12 cellular contexts compared by ENCODE assay signal in the genomic region with DNA sequence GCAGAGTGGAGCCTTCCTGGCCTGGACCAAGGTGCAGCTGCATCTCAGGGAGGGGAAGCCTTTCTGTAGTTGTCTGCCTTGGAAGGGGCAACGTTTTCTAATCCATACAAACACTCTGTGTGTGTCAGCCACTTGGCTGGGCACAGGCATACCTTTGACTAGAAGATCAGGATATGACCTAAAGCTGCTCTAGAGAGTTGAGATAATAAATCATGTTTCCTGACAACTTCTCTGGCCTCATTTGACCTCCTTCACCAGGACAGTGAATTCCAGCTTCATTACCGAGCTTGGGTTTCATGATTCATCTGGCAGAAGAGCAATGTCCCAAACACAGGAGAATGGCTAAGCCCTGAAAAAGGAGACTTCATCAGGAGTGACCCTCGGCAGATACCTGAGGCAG.
A peak's percentile ranks its signal among the peaks of the same experiment; 100 is the strongest.
DNase-seq lines count a peak whose midpoint lies in the region; ATAC-seq and TF ChIP-seq lines count a peak whose summit lies in the region.
"Had no signal": no experiment of that assay in that cellular context is flagged by ENCODE, and none has a peak within 500 bp of the region (broad histone marks: within the 10 kb centered on the region; RNA-seq: fewer than 3 reads in every experiment).

No MANE protein-coding gene starts in this region.

- no peak for TF ChIP-seq EP300 in esophagus muscularis mucosa (IDR thresholded peaks at IDR 0.05)

- H3K4me1 ChIP-seq in esophagus muscularis mucosa, result peaks cover 6 to 15% (median 12%) of the 10 kb centered on the region in 4 donors
- H3K4me1 ChIP-seq in psoas muscle, result peaks cover 6% of the 10 kb centered on the region

- CTCF ChIA-PET in RWPE1 (lab: Yijun Ruan, JAX), result no interaction called here

- WGBS in esophagus muscularis mucosa, result 16% methylated on average over 3 of the region's 3 CpGs
- 2 to 9% (median 6%) methylated on average over 3 of the region's 3 CpGs for WGBS in psoas muscle, 3 donors

- TF ChIP-seq POLR2A in esophagus muscularis mucosa (IDR thresholded peaks at IDR 0.05; ENCODE audit: low read depth), result no peak

- intact Hi-C loops in esophagus muscularis mucosa (cut with DNase I) (no loop called here), psoas muscle (cut with DNase I) (no loop called here)

- H3K36me3 ChIP-seq in esophagus muscularis mucosa (no peaks in the 10 kb centered on the region), psoas muscle (ENCODE audit: insufficient read depth in 1 of 2, low read depth in 1 of 2) (no peaks in the 10 kb centered on the region)

- no peak for TF ChIP-seq CTCF in RWPE1 (conservative IDR thresholded peaks at IDR 0.05; ENCODE audit: low read depth)
- no peak for TF ChIP-seq CTCF in esophagus muscularis mucosa (IDR thresholded peaks at IDR 0.05)
- TF ChIP-seq CTCF in psoas muscle (IDR thresholded peaks at IDR 0.05), result no peak

- no peaks in the 10 kb centered on the region for H3K27me3 ChIP-seq in esophagus muscularis mucosa
- H3K27me3 ChIP-seq in psoas muscle (ENCODE audit: insufficient read depth in 3 of 3, low read length in 2 of 3), result no peaks in the 10 kb centered on the region

- no peaks in the 10 kb centered on the region for H3K9me3 ChIP-seq in esophagus muscularis mucosa
- H3K9me3 ChIP-seq in psoas muscle, result no peaks in the 10 kb centered on the region

- H3K4me3 ChIP-seq in esophagus muscularis mucosa (no peak overlapping the region), psoas muscle (no peak overlapping the region)

- POLR2A ChIA-PET in RWPE1 (lab: Yijun Ruan, JAX; ENCODE audit: low non-redundant PET), result no interaction called here

- DNase-seq in GM03348 (ENCODE audit: low spot score) (peak; percentile 76), RWPE1 (ENCODE audit: low spot score) (peak; percentile 65), esophagus muscularis mucosa (ENCODE audit: extremely low spot score) (peak; percentile 91), psoas muscle (no peak), NCI-H524 (lab: John Stamatoyannopoulos, UW) (no peak)
- DNase-seq: activated CD8-positive, alpha-beta T cell treated with anti-CD3 and anti-CD28 coated beads for 36 hours; activated naive CD8-positive, alpha-beta T cell treated with anti-CD3 and anti-CD28 coated beads for 36 hours; DMS79; NCI-H187 had no signal

- H3K27ac ChIP-seq in RWPE1, result peak overlapping the region; percentile 76
- peak overlapping the region in 1 of 4 donors; percentile 20 for H3K27ac ChIP-seq in esophagus muscularis mucosa (replicated peaks in 1 of 4)
- H3K27ac ChIP-seq in psoas muscle, result no peak overlapping the region

- ATAC-seq in psoas muscle (peak; percentile 84 to 90 (median 88)), GM21390 (IDR thresholded peaks at IDR 0.05; ENCODE audit: unreplicated experiment) (no peak), GM19395 (IDR thresholded peaks at IDR 0.05; ENCODE audit: unreplicated experiment) (no peak), HG03097 (IDR thresholded peaks at IDR 0.05; ENCODE audit: low FRiP score, unreplicated experiment) (no peak)
- ATAC-seq: activated CD8-positive, alpha-beta T cell treated with anti-CD3 and anti-CD28 coated beads for 36 hours had no signal

Comparison
In these comparisons a context has a peak if more than half of its experiments do, and no peak if none do; other contexts are left out.
1. DNase-seq: peak in GM03348 (single experiment), RWPE1 (single experiment) and esophagus muscularis mucosa (single experiment); none in psoas muscle (0 of 2) and NCI-H524 (0 of 2).
2. ATAC-seq: peak in psoas muscle (4 of 4); none in GM21390 (single experiment), GM19395 (single experiment) and HG03097 (single experiment).